In the genomic region with DNA sequence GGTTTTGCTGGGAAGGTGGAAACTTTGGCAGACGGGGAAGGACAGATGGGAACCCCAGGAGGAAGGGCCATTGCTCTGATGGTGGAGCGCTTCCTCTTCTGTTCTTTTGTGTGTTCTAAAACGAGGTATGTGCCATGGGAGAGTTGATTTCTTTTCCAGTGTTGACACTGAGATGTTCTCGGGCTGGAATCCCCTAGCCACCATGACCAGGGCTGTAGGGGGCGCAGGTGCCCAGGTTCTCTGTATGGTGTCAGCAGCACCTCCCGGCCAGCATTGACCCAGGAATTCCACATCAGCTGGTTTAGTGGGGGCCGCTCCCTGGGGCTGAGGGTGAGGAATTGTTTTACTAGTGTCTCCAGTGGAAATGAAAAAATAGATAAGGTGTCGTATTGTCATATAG, we compare ENCODE assay signal across 1 cellular context.
TF ChIP-seq lines count a peak whose summit lies in the region.

No MANE protein-coding gene starts in this region.

TF ChIP-seq in GM23338, 12 proteins besides CTCF, POLR2A, EP300 and RAD21:
- TF ChIP-seq, protein P1, sequence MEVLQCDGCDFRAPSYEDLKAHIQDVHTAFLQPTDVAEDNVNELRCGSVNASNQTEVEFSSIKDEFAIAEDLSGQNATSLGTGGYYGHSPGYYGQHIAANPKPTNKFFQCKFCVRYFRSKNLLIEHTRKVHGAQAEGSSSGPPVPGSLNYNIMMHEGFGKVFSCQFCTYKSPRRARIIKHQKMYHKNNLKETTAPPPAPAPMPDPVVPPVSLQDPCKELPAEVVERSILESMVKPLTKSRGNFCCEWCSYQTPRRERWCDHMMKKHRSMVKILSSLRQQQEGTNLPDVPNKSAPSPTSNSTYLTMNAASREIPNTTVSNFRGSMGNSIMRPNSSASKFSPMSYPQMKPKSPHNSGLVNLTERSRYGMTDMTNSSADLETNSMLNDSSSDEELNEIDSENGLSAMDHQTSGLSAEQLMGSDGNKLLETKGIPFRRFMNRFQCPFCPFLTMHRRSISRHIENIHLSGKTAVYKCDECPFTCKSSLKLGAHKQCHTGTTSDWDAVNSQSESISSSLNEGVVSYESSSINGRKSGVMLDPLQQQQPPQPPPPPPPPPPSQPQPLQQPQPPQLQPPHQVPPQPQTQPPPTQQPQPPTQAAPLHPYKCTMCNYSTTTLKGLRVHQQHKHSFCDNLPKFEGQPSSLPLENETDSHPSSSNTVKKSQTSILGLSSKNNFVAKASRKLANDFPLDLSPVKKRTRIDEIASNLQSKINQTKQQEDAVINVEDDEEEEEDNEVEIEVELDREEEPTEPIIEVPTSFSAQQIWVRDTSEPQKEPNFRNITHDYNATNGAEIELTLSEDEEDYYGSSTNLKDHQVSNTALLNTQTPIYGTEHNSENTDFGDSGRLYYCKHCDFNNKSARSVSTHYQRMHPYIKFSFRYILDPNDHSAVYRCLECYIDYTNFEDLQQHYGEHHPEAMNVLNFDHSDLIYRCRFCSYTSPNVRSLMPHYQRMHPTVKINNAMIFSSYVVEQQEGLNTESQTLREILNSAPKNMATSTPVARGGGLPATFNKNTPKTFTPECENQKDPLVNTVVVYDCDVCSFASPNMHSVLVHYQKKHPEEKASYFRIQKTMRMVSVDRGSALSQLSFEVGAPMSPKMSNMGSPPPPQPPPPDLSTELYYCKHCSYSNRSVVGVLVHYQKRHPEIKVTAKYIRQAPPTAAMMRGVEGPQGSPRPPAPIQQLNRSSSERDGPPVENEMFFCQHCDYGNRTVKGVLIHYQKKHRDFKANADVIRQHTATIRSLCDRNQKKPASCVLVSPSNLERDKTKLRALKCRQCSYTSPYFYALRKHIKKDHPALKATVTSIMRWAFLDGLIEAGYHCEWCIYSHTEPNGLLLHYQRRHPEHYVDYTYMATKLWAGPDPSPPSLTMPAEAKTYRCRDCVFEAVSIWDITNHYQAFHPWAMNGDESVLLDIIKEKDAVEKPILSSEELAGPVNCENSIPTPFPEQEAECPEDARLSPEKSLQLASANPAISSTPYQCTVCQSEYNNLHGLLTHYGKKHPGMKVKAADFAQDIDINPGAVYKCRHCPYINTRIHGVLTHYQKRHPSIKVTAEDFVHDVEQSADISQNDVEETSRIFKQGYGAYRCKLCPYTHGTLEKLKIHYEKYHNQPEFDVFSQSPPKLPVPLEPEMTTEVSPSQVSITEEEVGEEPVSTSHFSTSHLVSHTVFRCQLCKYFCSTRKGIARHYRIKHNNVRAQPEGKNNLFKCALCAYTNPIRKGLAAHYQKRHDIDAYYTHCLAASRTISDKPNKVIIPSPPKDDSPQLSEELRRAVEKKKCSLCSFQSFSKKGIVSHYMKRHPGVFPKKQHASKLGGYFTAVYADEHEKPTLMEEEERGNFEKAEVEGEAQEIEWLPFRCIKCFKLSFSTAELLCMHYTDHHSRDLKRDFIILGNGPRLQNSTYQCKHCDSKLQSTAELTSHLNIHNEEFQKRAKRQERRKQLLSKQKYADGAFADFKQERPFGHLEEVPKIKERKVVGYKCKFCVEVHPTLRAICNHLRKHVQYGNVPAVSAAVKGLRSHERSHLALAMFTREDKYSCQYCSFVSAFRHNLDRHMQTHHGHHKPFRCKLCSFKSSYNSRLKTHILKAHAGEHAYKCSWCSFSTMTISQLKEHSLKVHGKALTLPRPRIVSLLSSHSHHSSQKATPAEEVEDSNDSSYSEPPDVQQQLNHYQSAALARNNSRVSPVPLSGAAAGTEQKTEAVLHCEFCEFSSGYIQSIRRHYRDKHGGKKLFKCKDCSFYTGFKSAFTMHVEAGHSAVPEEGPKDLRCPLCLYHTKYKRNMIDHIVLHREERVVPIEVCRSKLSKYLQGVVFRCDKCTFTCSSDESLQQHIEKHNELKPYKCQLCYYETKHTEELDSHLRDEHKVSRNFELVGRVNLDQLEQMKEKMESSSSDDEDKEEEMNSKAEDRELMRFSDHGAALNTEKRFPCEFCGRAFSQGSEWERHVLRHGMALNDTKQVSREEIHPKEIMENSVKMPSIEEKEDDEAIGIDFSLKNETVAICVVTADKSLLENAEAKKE (CRISPR knock-in tag; IDR thresholded peaks at IDR 0.05): no peak
- TF ChIP-seq STAT1 (IDR thresholded peaks at IDR 0.05; ENCODE audit: unreplicated experiment) (no peak), POLR2AphosphoS5 (IDR thresholded peaks at IDR 0.05; ENCODE audit: low read depth) (no peak), ZNF331 (CRISPR knock-in tag; IDR thresholded peaks at IDR 0.05; ENCODE audit: low read depth) (no peak), ZNF114 (CRISPR knock-in tag; IDR thresholded peaks at IDR 0.05) (no peak), CREB1 (CRISPR knock-in tag; IDR thresholded peaks at IDR 0.05; ENCODE audit: low read depth) (no peak), EZH2phosphoT487 (IDR thresholded peaks at IDR 0.05; ENCODE audit: unreplicated experiment) (no peak), JUNB (IDR thresholded peaks at IDR 0.05; ENCODE audit: unreplicated experiment) (no peak), EZH2 (IDR thresholded peaks at IDR 0.05; ENCODE audit: low read depth, unreplicated experiment) (no peak), NANOG (IDR thresholded peaks at IDR 0.05; ENCODE audit: borderline replicate concordance) (no peak)
- TF ChIP-seq, protein P2, sequence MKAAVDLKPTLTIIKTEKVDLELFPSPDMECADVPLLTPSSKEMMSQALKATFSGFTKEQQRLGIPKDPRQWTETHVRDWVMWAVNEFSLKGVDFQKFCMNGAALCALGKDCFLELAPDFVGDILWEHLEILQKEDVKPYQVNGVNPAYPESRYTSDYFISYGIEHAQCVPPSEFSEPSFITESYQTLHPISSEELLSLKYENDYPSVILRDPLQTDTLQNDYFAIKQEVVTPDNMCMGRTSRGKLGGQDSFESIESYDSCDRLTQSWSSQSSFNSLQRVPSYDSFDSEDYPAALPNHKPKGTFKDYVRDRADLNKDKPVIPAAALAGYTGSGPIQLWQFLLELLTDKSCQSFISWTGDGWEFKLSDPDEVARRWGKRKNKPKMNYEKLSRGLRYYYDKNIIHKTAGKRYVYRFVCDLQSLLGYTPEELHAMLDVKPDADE (IDR thresholded peaks at IDR 0.05): no peak
- TF ChIP-seq, protein P3, sequence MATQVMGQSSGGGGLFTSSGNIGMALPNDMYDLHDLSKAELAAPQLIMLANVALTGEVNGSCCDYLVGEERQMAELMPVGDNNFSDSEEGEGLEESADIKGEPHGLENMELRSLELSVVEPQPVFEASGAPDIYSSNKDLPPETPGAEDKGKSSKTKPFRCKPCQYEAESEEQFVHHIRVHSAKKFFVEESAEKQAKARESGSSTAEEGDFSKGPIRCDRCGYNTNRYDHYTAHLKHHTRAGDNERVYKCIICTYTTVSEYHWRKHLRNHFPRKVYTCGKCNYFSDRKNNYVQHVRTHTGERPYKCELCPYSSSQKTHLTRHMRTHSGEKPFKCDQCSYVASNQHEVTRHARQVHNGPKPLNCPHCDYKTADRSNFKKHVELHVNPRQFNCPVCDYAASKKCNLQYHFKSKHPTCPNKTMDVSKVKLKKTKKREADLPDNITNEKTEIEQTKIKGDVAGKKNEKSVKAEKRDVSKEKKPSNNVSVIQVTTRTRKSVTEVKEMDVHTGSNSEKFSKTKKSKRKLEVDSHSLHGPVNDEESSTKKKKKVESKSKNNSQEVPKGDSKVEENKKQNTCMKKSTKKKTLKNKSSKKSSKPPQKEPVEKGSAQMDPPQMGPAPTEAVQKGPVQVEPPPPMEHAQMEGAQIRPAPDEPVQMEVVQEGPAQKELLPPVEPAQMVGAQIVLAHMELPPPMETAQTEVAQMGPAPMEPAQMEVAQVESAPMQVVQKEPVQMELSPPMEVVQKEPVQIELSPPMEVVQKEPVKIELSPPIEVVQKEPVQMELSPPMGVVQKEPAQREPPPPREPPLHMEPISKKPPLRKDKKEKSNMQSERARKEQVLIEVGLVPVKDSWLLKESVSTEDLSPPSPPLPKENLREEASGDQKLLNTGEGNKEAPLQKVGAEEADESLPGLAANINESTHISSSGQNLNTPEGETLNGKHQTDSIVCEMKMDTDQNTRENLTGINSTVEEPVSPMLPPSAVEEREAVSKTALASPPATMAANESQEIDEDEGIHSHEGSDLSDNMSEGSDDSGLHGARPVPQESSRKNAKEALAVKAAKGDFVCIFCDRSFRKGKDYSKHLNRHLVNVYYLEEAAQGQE (IDR thresholded peaks at IDR 0.05; ENCODE audit: unreplicated experiment): no peak
